ENCODE assay signal across 11 cellular contexts in genomic region chr19:5935473-5936307, GRCh38. TPM values are rescaled to one million over a fixed set of nuclear protein-coding genes. Genes with fewer than 3 reads are reported as not detected.
DNase-seq lines count a peak whose midpoint lies in the region; ATAC-seq and TF ChIP-seq lines count a peak whose summit lies in the region.
"Had no signal": no experiment of that assay in that cellular context is flagged by ENCODE, and none has a peak within 500 bp of the region (broad histone marks: within the 10 kb centered on the region; RNA-seq: fewer than 3 reads in every experiment).

No MANE protein-coding gene starts in this region.

- CTCF ChIA-PET in CD8-positive, alpha-beta memory T cell (lab: Charles Lee): no interaction called here

- H3K9me3 ChIP-seq in heart left ventricle (no peaks in the 10 kb centered on the region), HAP-1 (no peaks in the 10 kb centered on the region)
- no peaks in the 10 kb centered on the region for H3K9me3 ChIP-seq in CD8-positive, alpha-beta memory T cell (ENCODE audit: low read length)

- 61 to 71% (median 69%) methylated on average over 24 to 25 of the region's 25 CpGs for WGBS in heart left ventricle, 4 donors

- intact Hi-C loops in heart left ventricle (cut with DNase I) (no loop called here), sciatic nerve (cut with DNase I) (no loop called here)

- no peaks in the 10 kb centered on the region for H3K27me3 ChIP-seq in heart left ventricle
- no peaks in the 10 kb centered on the region for H3K27me3 ChIP-seq in HAP-1 (ENCODE audit: low read depth)
- H3K27me3 ChIP-seq in CD8-positive, alpha-beta memory T cell (ENCODE audit: insufficient read depth, low read length, poor library complexity, severe bottlenecking): no peaks in the 10 kb centered on the region

- H3K27ac Mint-ChIP-seq in CD8-positive, alpha-beta memory T cell: peak overlapping the region in 2 of 8 donors; percentile 52 to 61

- H3K36me3 Mint-ChIP-seq in CD8-positive, alpha-beta memory T cell: peaks cover 0 to 80% (median 5%) of the 10 kb centered on the region in 3 donors

- no peaks in the 10 kb centered on the region for H3K27me3 Mint-ChIP-seq in CD8-positive, alpha-beta memory T cell

- peaks cover 0 to 8% (median 0%) of the 10 kb centered on the region in 3 donors for H3K4me1 Mint-ChIP-seq in CD8-positive, alpha-beta memory T cell

- POLR2A ChIA-PET in CD8-positive, alpha-beta memory T cell (lab: Charles Lee): interaction anchor here (0.6 kb wide), 1 partner anchor 12 kb away, joined by 4 read pairs; no protein-coding TSS in a partner anchor

- DNase-seq in EH (ENCODE audit: low read depth): peak; percentile 50
- no peak for DNase-seq in heart left ventricle
- DNase-seq in sciatic nerve (ENCODE audit: low spot score): no peak
- DNase-seq in G401 (ENCODE audit: low spot score): no peak
- DNase-seq in HAP-1 (ENCODE audit: low spot score in 2 of 2): no peak
- DNase-seq in CD8-positive, alpha-beta memory T cell: no peak
- DNase-seq: activated T-cell treated with anti-CD3 and anti-CD28 coated beads for 4 hours; stimulated activated CD4-positive, alpha-beta T cell treated with anti-CD3 and anti-CD28 coated beads, Interleukin-12 subunit alpha, Interleukin-12 subunit beta, amount 100 ng/mL, for 4 hours had no signal

- H3K4me3 ChIP-seq in heart left ventricle: peak overlapping the region in 1 of 12 donors; percentile 3
- H3K4me3 ChIP-seq in HAP-1: no peak overlapping the region
- H3K4me3 ChIP-seq in CD8-positive, alpha-beta memory T cell (ENCODE audit: low read length): no peak overlapping the region

- H3K36me3 ChIP-seq in heart left ventricle: peaks cover 0 to 84% (median 61%) of the 10 kb centered on the region in 9 donors
- H3K36me3 ChIP-seq in HAP-1 (replicated peaks): peaks cover 44% of the 10 kb centered on the region
- peaks cover 44% of the 10 kb centered on the region for H3K36me3 ChIP-seq in CD8-positive, alpha-beta memory T cell (ENCODE audit: insufficient read depth, low read length)

- H3K4me1 ChIP-seq in heart left ventricle: peaks cover 2 to 45% (median 20%) of the 10 kb centered on the region in 12 donors
- no peaks in the 10 kb centered on the region for H3K4me1 ChIP-seq in HAP-1
- H3K4me1 ChIP-seq in CD8-positive, alpha-beta memory T cell (ENCODE audit: insufficient read depth, low read length): no peaks in the 10 kb centered on the region

- ATAC-seq in heart left ventricle (peak in 3 of 4 donors; percentile 25 to 39 (median 33)), sciatic nerve (peak; percentile 36), GM18511 (IDR thresholded peaks at IDR 0.05; ENCODE audit: unreplicated experiment) (no peak)

- in situ Hi-C loops in G401 (cut with HindIII; ENCODE audit: low sequenced_read_pairs) (loop anchor here (10.0 kb wide), 1 partner anchor 131 kb away; the partner anchor contains the start of gene NRTN), HAP-1 (cut with MboI; ENCODE audit: low sequenced_read_pairs) (no loop called here)

- peak overlapping the region; percentile 70 for H3K27ac ChIP-seq in VCaP
- peak overlapping the region in 10 of 12 donors; percentile 24 to 73 (median 60) for H3K27ac ChIP-seq in heart left ventricle
- no peak overlapping the region for H3K27ac ChIP-seq in CD8-positive, alpha-beta memory T cell (ENCODE audit: low read depth, low read length)
- H3K27ac ChIP-seq: C4-2B had no signal

- no peak for TF ChIP-seq CTCF in VCaP (conservative IDR thresholded peaks at IDR 0.05)
- no peak for TF ChIP-seq CTCF in heart left ventricle (IDR thresholded peaks at IDR 0.05)

- no peak overlapping the region for H3K4me3 Mint-ChIP-seq in CD8-positive, alpha-beta memory T cell

- TF ChIP-seq POLR2A in heart left ventricle (IDR thresholded peaks at IDR 0.05): no peak

- no peaks in the 10 kb centered on the region for H3K9me3 Mint-ChIP-seq in CD8-positive, alpha-beta memory T cell

RNA-seq across cellular contexts. Expression of gene CAPS, which starts 21.6 kb away (rescaled TPM):
- total RNA-seq in heart left ventricle: 1 to 10 TPM; 1.2 to 6.2 (median 3.3) TPM
- 1 to 10 TPM; 2.4 to 4.8 TPM for polyA plus RNA-seq in heart left ventricle
- total RNA-seq in sciatic nerve: 80.2 TPM
- total RNA-seq in G401 (2014; rRNA removed; shearing (Covaris generic)): 0.31 and 5.8 TPM in 2 replicates
- total RNA-seq in CD8-positive, alpha-beta memory T cell: 1 to 10 TPM; 5.3 to 7.3 TPM
- 2.7 TPM for polyA plus RNA-seq in CD8-positive, alpha-beta memory T cell

RNA-seq across cellular contexts. Expression of gene VMAC, which starts 31.0 kb away (rescaled TPM):
- 1 to 10 TPM; 1.7 to 3.9 (median 2.3) TPM for total RNA-seq in heart left ventricle
- polyA plus RNA-seq in heart left ventricle: 1 to 10 TPM; 1.3 to 3.8 TPM
- total RNA-seq in sciatic nerve: 7.1 TPM
- total RNA-seq in G401 (2014; rRNA removed; shearing (Covaris generic)): 2.2 and 2.6 TPM in 2 replicates
- 1 to 10 TPM; 4.0 to 4.1 TPM for total RNA-seq in CD8-positive, alpha-beta memory T cell
- polyA plus RNA-seq in CD8-positive, alpha-beta memory T cell: 6.3 TPM

RNA-seq across cellular contexts. Expression of gene NDUFA11, which starts 32.1 kb away (rescaled TPM):
- 100 to 1,000 TPM; 388 to 533 (median 476) TPM for total RNA-seq in heart left ventricle
- 100 to 1,000 TPM; 791 to 945 TPM for polyA plus RNA-seq in heart left ventricle
- 134 TPM for total RNA-seq in sciatic nerve
- 430 and 662 TPM in 2 replicates for total RNA-seq in G401 (2014; rRNA removed; shearing (Covaris generic))
- total RNA-seq in CD8-positive, alpha-beta memory T cell: 100 to 1,000 TPM; 216 to 232 TPM
- polyA plus RNA-seq in CD8-positive, alpha-beta memory T cell: 399 TPM

RNA-seq across cellular contexts. Expression of gene RANBP3, which starts 42.2 kb away (rescaled TPM):
- total RNA-seq in heart left ventricle: 10 to 100 TPM; 48.9 to 80.7 (median 58.0) TPM
- polyA plus RNA-seq in heart left ventricle: 10 to 100 TPM; 29.4 to 59.7 TPM
- 76.3 TPM for total RNA-seq in sciatic nerve
- total RNA-seq in G401 (2014; rRNA removed; shearing (Covaris generic)): 55.2 and 71.9 TPM in 2 replicates
- total RNA-seq in CD8-positive, alpha-beta memory T cell: 10 to 100 TPM; 94.8 to 97.6 TPM
- polyA plus RNA-seq in CD8-positive, alpha-beta memory T cell: 9.7 TPM
